In the genomic region with DNA sequence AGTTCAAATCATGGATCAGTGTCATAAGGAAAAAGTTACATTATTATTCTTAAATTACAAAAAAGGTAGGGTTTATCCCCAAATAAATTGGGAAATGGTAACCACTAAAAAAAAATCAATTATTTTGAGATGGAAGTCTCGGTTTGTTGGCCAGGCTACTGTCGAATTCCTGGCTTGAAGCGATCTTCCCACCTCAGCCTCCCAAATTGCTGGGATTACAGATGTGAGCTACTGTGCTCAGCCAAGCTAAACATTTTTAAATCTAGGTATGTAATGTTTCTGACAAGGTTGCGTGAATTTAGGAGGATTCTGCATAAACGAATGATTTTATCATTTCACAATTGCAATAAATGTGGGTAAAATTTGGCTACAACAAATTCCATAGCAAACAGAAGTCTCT, we compare ENCODE assay signal across 8 cellular contexts. TPM values are rescaled to one million over a fixed set of nuclear protein-coding genes. Genes with fewer than 3 reads are reported as not detected.
DNase-seq lines count a peak whose midpoint lies in the region; ATAC-seq and TF ChIP-seq lines count a peak whose summit lies in the region.

No MANE protein-coding gene starts in this region.

- peak overlapping the region; percentile 15 for H3K27ac Mint-ChIP-seq in activated T-cell treated with anti-CD3 and anti-CD28 coated beads, Interleukin-2, amount 50 U/mL, for 72 hours
- H3K27ac Mint-ChIP-seq in stimulated activated naive CD8-positive, alpha-beta T cell treated with anti-CD3 and anti-CD28 coated beads, Interleukin-15, amount 100 ng/mL, for 72 hours: peak overlapping the region in 1 of 2 donors; percentile 61

- TF ChIP-seq CTCF in WI38 (IDR thresholded peaks at IDR 0.05; ENCODE audit: low read depth, low read length): no peak
- TF ChIP-seq CTCF in foreskin keratinocyte (conservative IDR thresholded peaks at IDR 0.05): no peak
- TF ChIP-seq CTCF in A673 (conservative IDR thresholded peaks at IDR 0.05; ENCODE audit: low read depth, low read length): no peak

- no peak for DNase-seq in activated T-cell treated with anti-CD3 and anti-CD28 coated beads, Interleukin-2, amount 50 U/mL, for 72 hours
- DNase-seq in activated T-cell treated with anti-CD3 and anti-CD28 coated beads for 4 hours: no peak
- peak in 1 of 2 donors; percentile 6 for DNase-seq in foreskin keratinocyte
- DNase-seq in stimulated activated naive CD8-positive, alpha-beta T cell treated with anti-CD3 and anti-CD28 coated beads, Interleukin-15, amount 100 ng/mL, for 72 hours: no peak
- DNase-seq in head of caudate nucleus: no peak
- DNase-seq in A673 (ENCODE audit: low spot score): no peak
- no peak for DNase-seq in SK-N-DZ (ENCODE audit: low spot score)

- no peaks in the 10 kb centered on the region for H3K27me3 Mint-ChIP-seq in activated T-cell treated with anti-CD3 and anti-CD28 coated beads, Interleukin-2, amount 50 U/mL, for 72 hours (ENCODE audit: low read depth)
- no peaks in the 10 kb centered on the region for H3K27me3 Mint-ChIP-seq in stimulated activated naive CD8-positive, alpha-beta T cell treated with anti-CD3 and anti-CD28 coated beads, Interleukin-15, amount 100 ng/mL, for 72 hours

- H3K4me1 Mint-ChIP-seq in activated T-cell treated with anti-CD3 and anti-CD28 coated beads, Interleukin-2, amount 50 U/mL, for 72 hours (ENCODE audit: low read depth): peaks cover 55% of the 10 kb centered on the region
- H3K4me1 Mint-ChIP-seq in stimulated activated naive CD8-positive, alpha-beta T cell treated with anti-CD3 and anti-CD28 coated beads, Interleukin-15, amount 100 ng/mL, for 72 hours: peaks cover 52% of the 10 kb centered on the region

- POLR2A ChIA-PET in A673 (lab: Charles Lee; ENCODE audit: low non-redundant PET): no interaction called here

- H3K27ac ChIP-seq in foreskin keratinocyte: peak overlapping the region; percentile 84
- no peak overlapping the region for H3K27ac ChIP-seq in A673 (ENCODE audit: low read depth, low read length, poor library complexity, severe bottlenecking)

- H3K27me3 ChIP-seq in foreskin keratinocyte (no peaks in the 10 kb centered on the region), A673 (replicated peaks; ENCODE audit: insufficient read depth, low read depth, low read length, poor library complexity) (no peaks in the 10 kb centered on the region)

- H3K9me3 Mint-ChIP-seq in activated T-cell treated with anti-CD3 and anti-CD28 coated beads, Interleukin-2, amount 50 U/mL, for 72 hours: no peaks in the 10 kb centered on the region
- H3K9me3 Mint-ChIP-seq in stimulated activated naive CD8-positive, alpha-beta T cell treated with anti-CD3 and anti-CD28 coated beads, Interleukin-15, amount 100 ng/mL, for 72 hours: no peaks in the 10 kb centered on the region

- H3K36me3 ChIP-seq in A673 (ENCODE audit: insufficient read depth, low read length, poor library complexity, severe bottlenecking): no peaks in the 10 kb centered on the region

- H3K4me3 ChIP-seq in WI38 (ENCODE audit: low read depth, low read length) (peak overlapping the region; percentile 95), A673 (ENCODE audit: low read depth, low read length, poor library complexity, severe bottlenecking) (no peak overlapping the region)

- H3K4me1 ChIP-seq in foreskin keratinocyte (peaks cover 11% of the 10 kb centered on the region), A673 (ENCODE audit: insufficient read depth, low read length, poor library complexity, severe bottlenecking) (peaks cover 26% of the 10 kb centered on the region)

- no peaks in the 10 kb centered on the region for H3K9me3 ChIP-seq in A673 (ENCODE audit: low read depth, low read length, poor library complexity, severe bottlenecking)

- CTCF ChIA-PET in A673 (lab: Charles Lee): no interaction called here

- no peak for ATAC-seq in activated T-cell treated with anti-CD3 and anti-CD28 coated beads, Interleukin-2, amount 50 U/mL, for 72 hours (replicated peaks in 1 of 2)
- ATAC-seq in foreskin keratinocyte: no peak
- ATAC-seq in stimulated activated naive CD8-positive, alpha-beta T cell treated with anti-CD3 and anti-CD28 coated beads, Interleukin-15, amount 100 ng/mL, for 72 hours: no peak

- H3K4me3 Mint-ChIP-seq in activated T-cell treated with anti-CD3 and anti-CD28 coated beads, Interleukin-2, amount 50 U/mL, for 72 hours: peak overlapping the region; percentile 62 to 93
- peak overlapping the region; percentile 87 to 98 for H3K4me3 Mint-ChIP-seq in stimulated activated naive CD8-positive, alpha-beta T cell treated with anti-CD3 and anti-CD28 coated beads, Interleukin-15, amount 100 ng/mL, for 72 hours

- H3K36me3 Mint-ChIP-seq in activated T-cell treated with anti-CD3 and anti-CD28 coated beads, Interleukin-2, amount 50 U/mL, for 72 hours (ENCODE audit: insufficient read depth in 2 of 2): peaks cover 4 to 13% of the 10 kb centered on the region in 2 donors

- BruUV-seq in A673 (replicated peaks; lab: Mats Ljungman, UMichigan): no TSS peak

- intact Hi-C loops in head of caudate nucleus (cut with DNase I) (loop anchor here (5.0 kb wide), 1 partner anchor 251 kb away; the partner anchor contains the start of gene WBP4), A673 (cut with micrococcal nuclease; ENCODE audit: unreplicated experiment) (no loop called here)

RNA-seq across cellular contexts. Expression of gene NAA16, which starts 2.0 kb away (rescaled TPM):
- 10 to 100 TPM; 16.5 to 27.3 TPM for total RNA-seq in activated T-cell treated with anti-CD3 and anti-CD28 coated beads, Interleukin-2, amount 50 U/mL, for 72 hours
- 10.6 and 11.3 TPM in 2 replicates for total RNA-seq in foreskin keratinocyte
- 4.2 and 5.2 TPM in 2 replicates for polyA plus RNA-seq in foreskin keratinocyte
- total RNA-seq in A673 (2021): 27.2 and 29.0 TPM in 2 replicates
- 26.2 and 32.4 TPM in 2 replicates for polyA plus RNA-seq in SK-N-DZ (2014; cell fraction: cytosol; rRNA removed)
- polyA plus RNA-seq in SK-N-DZ (2014; cell fraction: nucleus; rRNA removed): 74.5 and 111 TPM in 2 replicates

RNA-seq across cellular contexts. Expression of gene MTRF1, which starts 49.7 kb away (rescaled TPM):
- 10 to 100 TPM; 24.2 to 30.3 TPM for total RNA-seq in activated T-cell treated with anti-CD3 and anti-CD28 coated beads, Interleukin-2, amount 50 U/mL, for 72 hours
- total RNA-seq in foreskin keratinocyte (11.1 and 11.5 TPM in 2 replicates), A673 (2021) (16.5 and 18.0 TPM in 2 replicates)
- polyA plus RNA-seq in foreskin keratinocyte: 4.7 and 7.7 TPM in 2 replicates
- polyA plus RNA-seq in SK-N-DZ (2014; cell fraction: cytosol; rRNA removed): 25.5 and 47.6 TPM in 2 replicates
- polyA plus RNA-seq in SK-N-DZ (2014; cell fraction: nucleus; rRNA removed): 43.0 and 61.8 TPM in 2 replicates
